Comparison of ENCODE assay signal across 23 cellular contexts in the genomic region with DNA sequence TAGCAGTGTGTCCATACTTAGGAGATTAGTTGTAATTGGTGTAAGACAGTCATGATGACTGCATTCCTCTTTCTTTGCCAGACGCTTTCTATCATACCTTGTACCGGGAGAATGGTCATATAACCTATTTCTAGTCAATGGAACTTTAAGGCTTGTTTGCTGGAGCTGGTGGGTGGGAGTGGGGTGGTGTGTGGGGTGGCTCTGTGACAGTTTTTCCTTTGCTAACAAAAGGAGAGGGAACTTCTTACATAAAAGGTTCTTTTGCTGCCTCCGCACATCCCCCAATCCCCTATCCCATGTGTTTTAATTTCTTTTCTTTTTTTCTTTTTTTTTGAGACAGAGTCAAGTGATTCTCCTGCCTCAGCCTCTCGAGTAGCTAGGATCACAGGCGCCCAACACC.
"Had no signal": no experiment of that assay in that cellular context is flagged by ENCODE, and none has a peak within 500 bp of the region (broad histone marks: within the 10 kb centered on the region; RNA-seq: fewer than 3 reads in every experiment).

No MANE protein-coding gene starts in this region.

- H3K27ac ChIP-seq: neural progenitor cell, ovary, prostate gland, right lobe of liver, sigmoid colon, stomach, thoracic aorta, thyroid gland, tibial nerve, upper lobe of left lung, vagina had no signal

- DNase-seq: natural killer cell; occipital lobe; ovary; right cardiac atrium; right lobe of liver; sigmoid colon; small intestine; stimulated activated CD4-positive, alpha-beta T cell treated with anti-CD3 and anti-CD28 coated beads, Interleukin-2, amount 100 ng/mL, for 24 hours; stimulated activated CD4-positive, alpha-beta T cell treated with anti-CD3 and anti-CD28 coated beads, Interleukin-2, amount 100 ng/mL, for 48 hours; stimulated activated CD4-positive, alpha-beta T cell treated with anti-CD3 and anti-CD28 coated beads, Interleukin-4, amount 100 ng/mL, for 24 hours; stimulated activated naive B cell treated with anti-CD40 and anti-IgM and Interleukin-4, amounts not matched to agents 10 μg/mL and 1 μg/mL and 100 μg/mL, for 72 hours; stimulated activated naive CD4-positive, alpha-beta T cell treated with Interleukin-2 at 50 U/mL for 16 hours; stomach; thyroid gland; upper lobe of left lung had no signal

- H3K4me3 ChIP-seq: neural progenitor cell, ovary, prostate gland, right lobe of liver, sigmoid colon, stomach, thoracic aorta, thyroid gland, tibial nerve, upper lobe of left lung, vagina had no signal

- H3K4me1 ChIP-seq: neural progenitor cell, prostate gland, right lobe of liver, sigmoid colon, stomach, thyroid gland, tibial nerve, upper lobe of left lung, vagina had no signal

- H3K27me3 Mint-ChIP-seq: stimulated activated naive CD8-positive, alpha-beta T cell treated with anti-CD3 and anti-CD28 coated beads, Interleukin-15, Interleukin-2, amounts not matched to agents 100 ng/mL and 50 ng/mL, for 24 hours had no signal

- H3K36me3 ChIP-seq: neural progenitor cell, ovary, prostate gland, right lobe of liver, sigmoid colon, stomach, thoracic aorta, thyroid gland, tibial nerve, upper lobe of left lung, vagina had no signal

- H3K4me1 Mint-ChIP-seq: nephron, neural progenitor cell had no signal

- H3K27me3 ChIP-seq: neural progenitor cell, ovary, right lobe of liver, sigmoid colon, stomach, thyroid gland, tibial nerve, upper lobe of left lung, vagina had no signal

- H3K27ac Mint-ChIP-seq: natural killer cell; nephron; neural progenitor cell; stimulated activated effector memory CD8-positive, alpha-beta T cell treated with anti-CD3 and anti-CD28 coated beads, Interleukin-12 subunit alpha, Interleukin-12 subunit beta, amount 100 ng/mL, for 72 hours; stimulated activated naive B cell treated with anti-CD40 and anti-IgM and Interleukin-4, amounts not matched to agents 10 μg/mL and 1 μg/mL and 100 μg/mL, for 72 hours; stimulated activated naive CD8-positive, alpha-beta T cell treated with anti-CD3 and anti-CD28 coated beads, Interleukin-15, Interleukin-2, amounts not matched to agents 100 ng/mL and 50 ng/mL, for 24 hours had no signal

- H3K9me3 Mint-ChIP-seq: natural killer cell; nephron; neural progenitor cell; stimulated activated effector memory CD8-positive, alpha-beta T cell treated with anti-CD3 and anti-CD28 coated beads, Interleukin-12 subunit alpha, Interleukin-12 subunit beta, amount 100 ng/mL, for 72 hours; stimulated activated naive B cell treated with anti-CD40 and anti-IgM and Interleukin-4, amounts not matched to agents 10 μg/mL and 1 μg/mL and 100 μg/mL, for 72 hours; stimulated activated naive CD8-positive, alpha-beta T cell treated with anti-CD3 and anti-CD28 coated beads, Interleukin-15, Interleukin-2, amounts not matched to agents 100 ng/mL and 50 ng/mL, for 24 hours had no signal

- H3K36me3 Mint-ChIP-seq: natural killer cell; neural progenitor cell; stimulated activated effector memory CD8-positive, alpha-beta T cell treated with anti-CD3 and anti-CD28 coated beads, Interleukin-12 subunit alpha, Interleukin-12 subunit beta, amount 100 ng/mL, for 72 hours; stimulated activated naive B cell treated with anti-CD40 and anti-IgM and Interleukin-4, amounts not matched to agents 10 μg/mL and 1 μg/mL and 100 μg/mL, for 72 hours had no signal

- H3K4me3 Mint-ChIP-seq: natural killer cell; nephron; neural progenitor cell; stimulated activated effector memory CD8-positive, alpha-beta T cell treated with anti-CD3 and anti-CD28 coated beads, Interleukin-12 subunit alpha, Interleukin-12 subunit beta, amount 100 ng/mL, for 72 hours; stimulated activated naive B cell treated with anti-CD40 and anti-IgM and Interleukin-4, amounts not matched to agents 10 μg/mL and 1 μg/mL and 100 μg/mL, for 72 hours; stimulated activated naive CD8-positive, alpha-beta T cell treated with anti-CD3 and anti-CD28 coated beads, Interleukin-15, Interleukin-2, amounts not matched to agents 100 ng/mL and 50 ng/mL, for 24 hours had no signal

- H3K9me3 ChIP-seq: ovary, prostate gland, right lobe of liver, sigmoid colon, stomach, thoracic aorta, thyroid gland, tibial nerve, upper lobe of left lung, vagina had no signal

- ATAC-seq: natural killer cell; right cardiac atrium; right lobe of liver; stimulated activated naive B cell treated with anti-CD40 and anti-IgM and Interleukin-4, amounts not matched to agents 10 μg/mL and 1 μg/mL and 100 μg/mL, for 72 hours had no signal
